8 cellular contexts compared by ENCODE assay signal in genomic region chr4:3292571-3293409, GRCh38. TPM values are rescaled to one million over a fixed set of nuclear protein-coding genes. Genes with fewer than 3 reads are reported as not detected.
DNase-seq lines count a peak whose midpoint lies in the region; ATAC-seq and TF ChIP-seq lines count a peak whose summit lies in the region.

TSS of gene RGS12 (plus strand) at chr4:3293021. CDS start at chr4:3316171, 23,150 bp downstream.

- no peak within 1 kb of the TSS for H3K27ac ChIP-seq in CD4-positive, alpha-beta T cell (ENCODE audit: low read depth, low read length)
- H3K27ac ChIP-seq in OCI-LY3 (ENCODE audit: low read length) (no peak within 1 kb of the TSS), epithelial cell of prostate (peak within 1 kb of the TSS; percentile 59)

- H3K79me2 ChIP-seq in OCI-LY3 (ENCODE audit: low read length) = no peaks in the 10 kb centered on the region

- H3K9me3 Mint-ChIP-seq in CD4-positive, alpha-beta T cell = no peaks in the 10 kb centered on the region

- no peak for TF ChIP-seq CTCF in CD4-positive, alpha-beta T cell (IDR thresholded peaks at IDR 0.05)
- TF ChIP-seq CTCF in OCI-LY3 (IDR thresholded peaks at IDR 0.05; ENCODE audit: low read depth, low read length) (no peak), mucosa of descending colon (IDR thresholded peaks at IDR 0.05) (no peak)

- POLR2A ChIA-PET in CD4-positive, alpha-beta T cell (lab: Charles Lee) = interaction anchor here (0.7 to 1.3 kb wide), 5 partner anchors 10 to 757 kb away, joined by 3 to 7 read pairs (median 3); no protein-coding TSS in a partner anchor

- no peaks in the 10 kb centered on the region for H3K27me3 ChIP-seq in CD4-positive, alpha-beta T cell (ENCODE audit: control insufficient read depth, insufficient read depth, low read length)
- peaks cover 33% of the 10 kb centered on the region for H3K27me3 ChIP-seq in OCI-LY3 (ENCODE audit: low read depth, low read length)

- H3K9ac ChIP-seq in OCI-LY3 (ENCODE audit: low read length) = peak within 1 kb of the TSS; percentile 61

- H2AFZ ChIP-seq in OCI-LY3 (ENCODE audit: low read depth, low read length) = no peak within 1 kb of the TSS

- H3K27ac Mint-ChIP-seq in CD4-positive, alpha-beta T cell = peak within 1 kb of the TSS; percentile 78

- H3K4me2 ChIP-seq in OCI-LY3 (ENCODE audit: low read length) = peak within 1 kb of the TSS; percentile 89

- no peaks in the 10 kb centered on the region for H3K9me3 ChIP-seq in CD4-positive, alpha-beta T cell (ENCODE audit: control insufficient read depth, low read length)
- H3K9me3 ChIP-seq in OCI-LY3 (ENCODE audit: insufficient read depth, low read length) (no peaks in the 10 kb centered on the region), mucosa of descending colon (no peaks in the 10 kb centered on the region)

- no peaks in the 10 kb centered on the region for H3K36me3 ChIP-seq in OCI-LY3 (replicated peaks; ENCODE audit: low read depth, low read length)
- no peaks in the 10 kb centered on the region for H3K36me3 ChIP-seq in mucosa of descending colon (ENCODE audit: low read depth)

- CTCF ChIA-PET in CD4-positive, alpha-beta T cell (lab: Charles Lee) = interaction anchor here (1.1 kb wide), 1 partner anchor 10 kb away, joined by 3 read pairs; no protein-coding TSS in a partner anchor

- H3K4me1 Mint-ChIP-seq in CD4-positive, alpha-beta T cell (ENCODE audit: low read depth) = peaks cover 51% of the 10 kb centered on the region

- peaks cover 10% of the 10 kb centered on the region for H3K27me3 Mint-ChIP-seq in CD4-positive, alpha-beta T cell

- H4K20me1 ChIP-seq in OCI-LY3 (ENCODE audit: insufficient read depth, low read length) = no peaks in the 10 kb centered on the region

- peaks cover 5% of the 10 kb centered on the region; the same call in 1 of the 2 replicates for H3K4me1 ChIP-seq in OCI-LY3 (ENCODE audit: low read length)
- H3K4me1 ChIP-seq in mucosa of descending colon (ENCODE audit: low read depth) = peaks cover 15% of the 10 kb centered on the region

- H3K4me3 ChIP-seq in OCI-LY3 (ENCODE audit: low read length) = peak within 1 kb of the TSS; percentile 89
- peak within 1 kb of the TSS; percentile 40 for H3K4me3 ChIP-seq in mucosa of descending colon

- H3K36me3 Mint-ChIP-seq in CD4-positive, alpha-beta T cell (ENCODE audit: low read depth) = peaks cover 5% of the 10 kb centered on the region

- intact Hi-C loops in CD4-positive, alpha-beta T cell (cut with DNase I, micrococcal nuclease) = loop anchor here (1.0 to 10.0 kb wide), 5 partner anchors 10 to 662 kb away; partner anchors contain the start of genes GRK4 (in 1 of the 2), HTT (in 1 of the 2), HTT-AS (in 1 of the 2) and NOP14 (in 1 of the 2)
- intact Hi-C loops in mucosa of descending colon (cut with DNase I, micrococcal nuclease) = no loop called here

- peak; percentile 71 to 85 (median 78) for DNase-seq in CD4-positive, alpha-beta T cell
- DNase-seq in HUDEP-2 (lab: John Stamatoyannopoulos, UW; ENCODE audit: unreplicated experiment in 76 of 76) = peak in 74 of 76 experiments; percentile 35 to 93 (median 86)
- peak; percentile 88 for DNase-seq in activated T-cell treated with anti-CD3 and anti-CD28 coated beads for 48 hours (ENCODE audit: low read depth)
- DNase-seq in epithelial cell of prostate (ENCODE audit: low read depth, low spot score) = peak; percentile 69
- DNase-seq in mucosa of descending colon = peak; percentile 96 to 97 (median 96)
- peak; percentile 83 to 86 for DNase-seq in stimulated activated CD8-positive, alpha-beta memory T cell treated with anti-CD3 and anti-CD28 coated beads, Interleukin-2, amount 100 ng/mL, for 48 hours (ENCODE audit: low read depth in 2 of 2)

- peak; percentile 85 for ATAC-seq in CD4-positive, alpha-beta T cell (ENCODE audit: poor library complexity)
- ATAC-seq in GM21367 (IDR thresholded peaks at IDR 0.05; ENCODE audit: unreplicated experiment) (peak; percentile 74), mucosa of descending colon (peak; percentile 91)

- H3K4me3 Mint-ChIP-seq in CD4-positive, alpha-beta T cell = peak within 1 kb of the TSS; percentile 95

RNA-seq across cellular contexts. Expression of gene RGS12, which starts in this region (rescaled TPM):
- 10 to 100 TPM; 14.1 to 16.9 TPM for total RNA-seq in CD4-positive, alpha-beta T cell
- 10 to 100 TPM; 16.4 to 28.9 (median 16.8) TPM for total RNA-seq in mucosa of descending colon

Comparison
In these comparisons a context has a peak if more than half of its experiments do, and no peak if none do; other contexts are left out.
1. intact Hi-C loops: an anchor here in CD4-positive, alpha-beta T cell (1.0 to 10.0 kb wide); none called in mucosa of descending colon.